Comparison of ENCODE assay signal across 26 cellular contexts in the genomic region with DNA sequence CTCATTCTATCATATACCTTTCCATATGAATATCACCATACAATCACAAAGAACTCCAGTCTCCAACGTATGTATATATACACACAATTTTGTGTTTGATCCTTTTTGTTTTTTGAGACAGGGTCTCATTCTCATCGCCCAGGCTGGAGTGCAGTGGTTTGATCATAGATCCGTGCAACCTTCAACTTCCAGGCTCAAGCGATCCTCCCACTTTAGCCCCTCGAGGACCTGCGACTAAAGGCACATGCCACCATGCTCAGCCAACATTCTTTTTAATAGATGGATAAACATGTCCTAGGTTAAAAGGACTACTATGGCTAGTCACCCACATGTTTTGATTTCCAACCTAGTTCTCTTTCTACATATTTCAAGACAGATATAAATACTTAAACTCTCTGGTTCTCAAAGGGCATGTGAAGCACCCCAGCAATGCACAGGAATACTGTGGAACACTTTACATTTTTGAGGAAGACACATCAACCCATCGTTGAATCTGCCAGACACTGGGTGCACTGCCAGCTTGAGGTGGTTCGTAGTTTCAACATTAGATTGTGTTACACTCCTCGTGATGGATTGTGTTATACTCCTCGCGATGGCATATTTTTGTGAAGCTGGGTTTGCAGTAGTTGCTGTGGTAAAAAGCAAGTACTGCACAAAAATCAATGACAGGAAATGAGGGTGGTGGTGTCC.
"Had no signal": no experiment of that assay in that cellular context is flagged by ENCODE, and none has a peak within 500 bp of the region (broad histone marks: within the 10 kb centered on the region; RNA-seq: fewer than 3 reads in every experiment).

No MANE protein-coding gene starts in this region.

- H3K4me3 Mint-ChIP-seq: naive thymus-derived CD4-positive, alpha-beta T cell; natural killer cell treated with Interleukin-12 subunit alpha and Interleukin-12 subunit beta and Interleukin-15 and Interleukin-18, amount 100 ng/mL, for 72 hours; neural crest cell; stimulated activated effector memory CD8-positive, alpha-beta T cell treated with anti-CD3 and anti-CD28 coated beads, Interleukin-12 subunit alpha, Interleukin-12 subunit beta, amount 100 ng/mL, for 72 hours; stimulated activated naive CD8-positive, alpha-beta T cell treated with anti-CD3 and anti-CD28 coated beads, Interleukin-15, Interleukin-2, amounts not matched to agents 100 ng/mL and 50 ng/mL, for 24 hours had no signal

- DNase-seq: islet precursor cell; left ventricle myocardium inferior; mesendoderm; midbrain; mucosa of descending colon; naive thymus-derived CD4-positive, alpha-beta T cell; nucleus accumbens; pancreas; posterior cingulate gyrus; retina; right cardiac atrium; sigmoid colon; small intestine; spleen; stimulated activated CD4-positive, alpha-beta T cell treated with anti-CD3 and anti-CD28 coated beads, Interleukin-4, amount 100 ng/mL, for 24 hours; stimulated activated naive CD4-positive, alpha-beta T cell; tibial artery; trophoblast cell had no signal

- H3K27ac Mint-ChIP-seq: stimulated activated effector memory CD8-positive, alpha-beta T cell treated with anti-CD3 and anti-CD28 coated beads, Interleukin-12 subunit alpha, Interleukin-12 subunit beta, amount 100 ng/mL, for 72 hours; stimulated activated naive CD8-positive, alpha-beta T cell treated with anti-CD3 and anti-CD28 coated beads, Interleukin-15, Interleukin-2, amounts not matched to agents 100 ng/mL and 50 ng/mL, for 24 hours had no signal

- ATAC-seq: mucosa of descending colon; naive thymus-derived CD4-positive, alpha-beta T cell; natural killer cell treated with Interleukin-12 subunit alpha and Interleukin-12 subunit beta and Interleukin-15 and Interleukin-18, amount 100 ng/mL, for 72 hours; pancreas; right cardiac atrium; stimulated activated effector memory CD8-positive, alpha-beta T cell treated with anti-CD3 and anti-CD28 coated beads, Interleukin-12 subunit alpha, Interleukin-12 subunit beta, amount 100 ng/mL, for 72 hours had no signal

- H3K27me3 Mint-ChIP-seq: naive thymus-derived CD4-positive, alpha-beta T cell; natural killer cell treated with Interleukin-12 subunit alpha and Interleukin-12 subunit beta and Interleukin-15 and Interleukin-18, amount 100 ng/mL, for 72 hours; stimulated activated naive CD8-positive, alpha-beta T cell treated with anti-CD3 and anti-CD28 coated beads, Interleukin-15, Interleukin-2, amounts not matched to agents 100 ng/mL and 50 ng/mL, for 24 hours had no signal

- H3K9me3 ChIP-seq: left ventricle myocardium inferior, mucosa of descending colon, pancreas, prostate gland, sigmoid colon, spleen, suprapubic skin, thoracic aorta, tibial artery, vagina had no signal

- FAIRE-seq: pancreas, small intestine had no signal

- H3K9me3 Mint-ChIP-seq: natural killer cell treated with Interleukin-12 subunit alpha and Interleukin-12 subunit beta and Interleukin-15 and Interleukin-18, amount 100 ng/mL, for 72 hours; neural crest cell; stimulated activated effector memory CD8-positive, alpha-beta T cell treated with anti-CD3 and anti-CD28 coated beads, Interleukin-12 subunit alpha, Interleukin-12 subunit beta, amount 100 ng/mL, for 72 hours; stimulated activated naive CD8-positive, alpha-beta T cell treated with anti-CD3 and anti-CD28 coated beads, Interleukin-15, Interleukin-2, amounts not matched to agents 100 ng/mL and 50 ng/mL, for 24 hours had no signal

- H3K4me1 Mint-ChIP-seq: neural crest cell; stimulated activated effector memory CD8-positive, alpha-beta T cell treated with anti-CD3 and anti-CD28 coated beads, Interleukin-12 subunit alpha, Interleukin-12 subunit beta, amount 100 ng/mL, for 72 hours had no signal
